In genomic region chr9:134962065-134962997, GRCh38 we compare ENCODE assay signal across 24 cellular contexts. TPM values are rescaled to one million over a fixed set of nuclear protein-coding genes. Genes with fewer than 3 reads are reported as not detected.
DNase-seq lines count a peak whose midpoint lies in the region; ATAC-seq and TF ChIP-seq lines count a peak whose summit lies in the region.
"Had no signal": no experiment of that assay in that cellular context is flagged by ENCODE, and none has a peak within 500 bp of the region (broad histone marks: within the 10 kb centered on the region; RNA-seq: fewer than 3 reads in every experiment).

No MANE protein-coding gene starts in this region.

- ATAC-seq in Right ventricle myocardium superior (ENCODE audit: poor library complexity), result peak; percentile 7
- ATAC-seq in mucosa of descending colon, result peak; percentile 74
- ATAC-seq in upper lobe of right lung, result no peak
- ATAC-seq in WTC11, result no peak

- H3K27me3 ChIP-seq in left ventricle myocardium inferior (ENCODE audit: low read depth) (peaks cover 17% of the 10 kb centered on the region), WERI-Rb-1 (ENCODE audit: insufficient read depth, low read depth, severe bottlenecking) (no peaks in the 10 kb centered on the region), upper lobe of right lung (no peaks in the 10 kb centered on the region), PC-9 (ENCODE audit: insufficient read depth, low read depth) (peaks cover 98% of the 10 kb centered on the region)
- H3K27me3 ChIP-seq: ascending aorta, upper lobe of left lung had no signal

- H3K79me2 ChIP-seq in PC-9 (ENCODE audit: low read depth), result no peaks in the 10 kb centered on the region

- H3K27me3 Mint-ChIP-seq in WTC11 (ENCODE audit: low read depth), result no peaks in the 10 kb centered on the region
- no peaks in the 10 kb centered on the region for H3K27me3 Mint-ChIP-seq in activated T-helper 1 cell treated with anti-CD3 and anti-CD28 coated beads, Interleukin-12 subunit alpha, Interleukin-12 subunit beta, Interleukin-2, Interleukin-4 antibody, amounts not matched to agents 30 ng/mL and 10 ng/mL and 1 ng/mL, durations not matched to agents 14 hours and 24 hours and 36 hours (ENCODE audit: insufficient read depth)

- no peaks in the 10 kb centered on the region for H3F3A ChIP-seq in PC-9 (ENCODE audit: insufficient read depth, low read depth)

- H2AFZ ChIP-seq in PC-9, result no peak overlapping the region

- CTCF ChIA-PET in WTC11 (lab: Charles Lee), result interaction anchor here (1.0 to 1.4 kb wide), 3 partner anchors 13 to 184 kb away, joined by 3 to 6 read pairs (median 5); no protein-coding TSS in a partner anchor
- CTCF ChIA-PET in PC-9 (lab: Charles Lee), result no interaction called here

- no peak overlapping the region for H3K4me3 ChIP-seq in left ventricle myocardium inferior
- no peak overlapping the region for H3K4me3 ChIP-seq in WERI-Rb-1 (ENCODE audit: low read depth, low read length)
- no peak overlapping the region for H3K4me3 ChIP-seq in mucosa of descending colon
- no peak overlapping the region for H3K4me3 ChIP-seq in upper lobe of right lung
- no peak overlapping the region for H3K4me3 ChIP-seq in PC-9
- H3K4me3 ChIP-seq: ascending aorta, SJSA1, upper lobe of left lung had no signal

- no peaks in the 10 kb centered on the region for H3K36me3 Mint-ChIP-seq in WTC11
- H3K36me3 Mint-ChIP-seq in activated T-helper 1 cell treated with anti-CD3 and anti-CD28 coated beads, Interleukin-12 subunit alpha, Interleukin-12 subunit beta, Interleukin-2, Interleukin-4 antibody, amounts not matched to agents 30 ng/mL and 10 ng/mL and 1 ng/mL, durations not matched to agents 14 hours and 24 hours and 36 hours (ENCODE audit: low read depth), result no peaks in the 10 kb centered on the region
- H3K36me3 Mint-ChIP-seq: CD8-positive, alpha-beta memory T cell had no signal

- H3K27ac ChIP-seq in left ventricle myocardium inferior (replicated peaks) (no peak overlapping the region), WERI-Rb-1 (no peak overlapping the region), upper lobe of right lung (no peak overlapping the region), PC-9 (no peak overlapping the region)
- H3K27ac ChIP-seq: ascending aorta, SJSA1, upper lobe of left lung had no signal

- no peak overlapping the region for H3K4me2 ChIP-seq in PC-9

- H3K4me1 ChIP-seq in left ventricle myocardium inferior (peaks cover 23% of the 10 kb centered on the region), mucosa of descending colon (ENCODE audit: low read depth) (peaks cover 3% of the 10 kb centered on the region), upper lobe of right lung (peaks cover 4% of the 10 kb centered on the region), PC-9 (replicated peaks; ENCODE audit: insufficient read depth) (no peaks in the 10 kb centered on the region)
- H3K4me1 ChIP-seq: ascending aorta, SJSA1 had no signal

- no TSS peak for BruUV-seq in PC-9 (replicated peaks; lab: Mats Ljungman, UMichigan)

- no peak overlapping the region for H3K4me3 Mint-ChIP-seq in WTC11
- no peak overlapping the region for H3K4me3 Mint-ChIP-seq in activated T-helper 1 cell treated with anti-CD3 and anti-CD28 coated beads, Interleukin-12 subunit alpha, Interleukin-12 subunit beta, Interleukin-2, Interleukin-4 antibody, amounts not matched to agents 30 ng/mL and 10 ng/mL and 1 ng/mL, durations not matched to agents 14 hours and 24 hours and 36 hours
- H3K4me3 Mint-ChIP-seq: CD8-positive, alpha-beta memory T cell; nephron had no signal

- peaks cover 3% of the 10 kb centered on the region; the same call in 1 of the 2 replicates for H3K9me3 Mint-ChIP-seq in WTC11
- H3K9me3 Mint-ChIP-seq in activated T-helper 1 cell treated with anti-CD3 and anti-CD28 coated beads, Interleukin-12 subunit alpha, Interleukin-12 subunit beta, Interleukin-2, Interleukin-4 antibody, amounts not matched to agents 30 ng/mL and 10 ng/mL and 1 ng/mL, durations not matched to agents 14 hours and 24 hours and 36 hours, result no peaks in the 10 kb centered on the region
- H3K9me3 Mint-ChIP-seq: CD8-positive, alpha-beta memory T cell; nephron had no signal

- no peaks in the 10 kb centered on the region for H4K20me1 ChIP-seq in PC-9 (ENCODE audit: insufficient read depth)

- no peak overlapping the region for H3K27ac Mint-ChIP-seq in WTC11
- no peak overlapping the region for H3K27ac Mint-ChIP-seq in activated T-helper 1 cell treated with anti-CD3 and anti-CD28 coated beads, Interleukin-12 subunit alpha, Interleukin-12 subunit beta, Interleukin-2, Interleukin-4 antibody, amounts not matched to agents 30 ng/mL and 10 ng/mL and 1 ng/mL, durations not matched to agents 14 hours and 24 hours and 36 hours
- H3K27ac Mint-ChIP-seq: CD8-positive, alpha-beta memory T cell; nephron had no signal

- intact Hi-C loops in Right ventricle myocardium superior (cut with DNase I) (no loop called here), left ventricle myocardium inferior (cut with micrococcal nuclease) (no loop called here), mucosa of descending colon (cut with DNase I, micrococcal nuclease) (no loop called here), upper lobe of right lung (cut with DNase I) (no loop called here), PC-9 (cut with micrococcal nuclease; ENCODE audit: unreplicated experiment) (no loop called here)
- intact Hi-C loops in activated T-helper 1 cell treated with anti-CD3 and anti-CD28 coated beads, Interleukin-12 subunit alpha, Interleukin-12 subunit beta, Interleukin-2, Interleukin-4 antibody, amounts not matched to agents 30 ng/mL and 10 ng/mL and 1 ng/mL, durations not matched to agents 14 hours and 24 hours and 36 hours (cut with micrococcal nuclease), result no loop called here

- H3K9me2 ChIP-seq in PC-9 (ENCODE audit: insufficient read depth), result no peaks in the 10 kb centered on the region

- POLR2A ChIA-PET in WTC11 (lab: Charles Lee) (no interaction called here), PC-9 (lab: Charles Lee; ENCODE audit: unreplicated experiment) (no interaction called here)

- H3K36me3 ChIP-seq in left ventricle myocardium inferior (no peaks in the 10 kb centered on the region), WERI-Rb-1 (no peaks in the 10 kb centered on the region), mucosa of descending colon (ENCODE audit: low read depth) (no peaks in the 10 kb centered on the region), upper lobe of right lung (no peaks in the 10 kb centered on the region), PC-9 (ENCODE audit: low read depth) (no peaks in the 10 kb centered on the region)
- H3K36me3 ChIP-seq: ascending aorta, SJSA1, upper lobe of left lung had no signal

- TF ChIP-seq CTCF in left ventricle myocardium inferior (IDR thresholded peaks at IDR 0.05; ENCODE audit: borderline replicate concordance) (no peak), WERI-Rb-1 (IDR thresholded peaks at IDR 0.05; ENCODE audit: low read depth, low read length) (no peak), mucosa of descending colon (IDR thresholded peaks at IDR 0.05) (no peak), upper lobe of right lung (IDR thresholded peaks at IDR 0.05) (no peak), WTC11 (IDR thresholded peaks at IDR 0.05) (no peak), PC-9 (conservative IDR thresholded peaks at IDR 0.05) (no peak)

- H3K9me3 ChIP-seq in left ventricle myocardium inferior (replicated peaks), result no peaks in the 10 kb centered on the region
- H3K9me3 ChIP-seq in WERI-Rb-1 (ENCODE audit: severe bottlenecking), result peaks cover 4% of the 10 kb centered on the region
- H3K9me3 ChIP-seq in mucosa of descending colon, result no peaks in the 10 kb centered on the region
- no peaks in the 10 kb centered on the region for H3K9me3 ChIP-seq in upper lobe of right lung
- no peaks in the 10 kb centered on the region for H3K9me3 ChIP-seq in PC-9 (ENCODE audit: insufficient read depth, low read depth)
- H3K9me3 ChIP-seq: ascending aorta, SJSA1, upper lobe of left lung had no signal

- DNase-seq in Right ventricle myocardium superior (no peak), left ventricle myocardium inferior (no peak), WERI-Rb-1 (peak; percentile 31), mucosa of descending colon (peak in 2 of 3 donors; percentile 11 to 27), upper lobe of right lung (peak; percentile 55), WTC11 (ENCODE audit: low spot score) (no peak), PC-9 (no peak)
- no peak for DNase-seq in activated T-helper 1 cell treated with anti-CD3 and anti-CD28 coated beads, Interleukin-12 subunit alpha, Interleukin-12 subunit beta, Interleukin-2, Interleukin-4 antibody, amounts not matched to agents 30 ng/mL and 10 ng/mL and 1 ng/mL, durations not matched to agents 14 hours and 24 hours and 36 hours (ENCODE audit: low spot score)
- DNase-seq: activated naive CD4-positive, alpha-beta T cell treated with Interleukin-2 at 50 U/mL for 16 hours; CD8-positive, alpha-beta memory T cell; cerebellar nuclear complex; effector memory CD4-positive, alpha-beta T cell; HCEC 1CT; Kasumi-1; mesenchymal stem cell; NCI-H1105 treated with DMSO at 0.1 percent for 48 hours; stimulated activated naive CD4-positive, alpha-beta T cell treated with Interleukin-2 at 50 U/mL for 16 hours had no signal

- H3K4me1 Mint-ChIP-seq in WTC11, result peaks cover 1% of the 10 kb centered on the region
- H3K4me1 Mint-ChIP-seq in activated T-helper 1 cell treated with anti-CD3 and anti-CD28 coated beads, Interleukin-12 subunit alpha, Interleukin-12 subunit beta, Interleukin-2, Interleukin-4 antibody, amounts not matched to agents 30 ng/mL and 10 ng/mL and 1 ng/mL, durations not matched to agents 14 hours and 24 hours and 36 hours (ENCODE audit: low read depth), result no peaks in the 10 kb centered on the region
- H3K4me1 Mint-ChIP-seq: CD8-positive, alpha-beta memory T cell had no signal

TF ChIP-seq in WTC11, 78 proteins besides CTCF, POLR2A, EP300 and RAD21 (continues in another document):
- TF ChIP-seq NR2C2 (CRISPR knock-in tag; IDR thresholded peaks at IDR 0.05), result no peak
- TF ChIP-seq NR1H2 (CRISPR knock-in tag; IDR thresholded peaks at IDR 0.05), result no peak
- no peak for TF ChIP-seq JAZF1 (CRISPR knock-in tag; IDR thresholded peaks at IDR 0.05)
- TF ChIP-seq, protein P1, sequence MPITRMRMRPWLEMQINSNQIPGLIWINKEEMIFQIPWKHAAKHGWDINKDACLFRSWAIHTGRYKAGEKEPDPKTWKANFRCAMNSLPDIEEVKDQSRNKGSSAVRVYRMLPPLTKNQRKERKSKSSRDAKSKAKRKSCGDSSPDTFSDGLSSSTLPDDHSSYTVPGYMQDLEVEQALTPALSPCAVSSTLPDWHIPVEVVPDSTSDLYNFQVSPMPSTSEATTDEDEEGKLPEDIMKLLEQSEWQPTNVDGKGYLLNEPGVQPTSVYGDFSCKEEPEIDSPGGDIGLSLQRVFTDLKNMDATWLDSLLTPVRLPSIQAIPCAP (CRISPR knock-in tag; IDR thresholded peaks at IDR 0.05), result no peak
- TF ChIP-seq SMAD3 (CRISPR knock-in tag; IDR thresholded peaks at IDR 0.05; ENCODE audit: borderline replicate concordance), result no peak

RNA-seq across cellular contexts. Expression of gene FCN1, which starts 44.6 kb away (rescaled TPM):
- total RNA-seq in Right ventricle myocardium superior, result 4.0 TPM
- total RNA-seq in left ventricle myocardium inferior, result 2.9 TPM
- 1 to 10 TPM in 2 of 3 donors, under 1 TPM in 1; 0.46 to 6.0 (median 3.3) TPM for total RNA-seq in mucosa of descending colon
- 63.0 TPM for total RNA-seq in upper lobe of right lung
- total RNA-seq in WTC11 (2021), result 0.09 TPM in 1 of 3 replicates, not detected in the others
- total RNA-seq in activated T-helper 1 cell treated with anti-CD3 and anti-CD28 coated beads, Interleukin-12 subunit alpha, Interleukin-12 subunit beta, Interleukin-2, Interleukin-4 antibody, amounts not matched to agents 30 ng/mL and 10 ng/mL and 1 ng/mL, durations not matched to agents 14 hours and 24 hours and 36 hours, result not detected in 2 replicates
- not detected in 2 replicates for total RNA-seq in PC-9 (2021)
- total RNA-seq: ascending aorta, fibroblast of lung, HT-29, renal cortical epithelial cell, SJSA1 had no signal

Comparison
In these comparisons a context has a peak if more than half of its experiments do, and no peak if none do; other contexts are left out.
1. ATAC-seq: peak in Right ventricle myocardium superior (single experiment) and mucosa of descending colon (single experiment); none in upper lobe of right lung (single experiment) and WTC11 (single experiment).
2. DNase-seq: peak in WERI-Rb-1 (single experiment), mucosa of descending colon (2 of 3) and upper lobe of right lung (single experiment); none in Right ventricle myocardium superior (single experiment), left ventricle myocardium inferior (single experiment), WTC11 (single experiment), activated T-helper 1 cell treated with anti-CD3 and anti-CD28 coated beads, Interleukin-12 subunit alpha, Interleukin-12 subunit beta, Interleukin-2, Interleukin-4 antibody, amounts not matched to agents 30 ng/mL and 10 ng/mL and 1 ng/mL, durations not matched to agents 14 hours and 24 hours and 36 hours (single experiment) and PC-9 (0 of 2).